Comparison of ENCODE assay signal across 10 cellular contexts in the genomic region with DNA sequence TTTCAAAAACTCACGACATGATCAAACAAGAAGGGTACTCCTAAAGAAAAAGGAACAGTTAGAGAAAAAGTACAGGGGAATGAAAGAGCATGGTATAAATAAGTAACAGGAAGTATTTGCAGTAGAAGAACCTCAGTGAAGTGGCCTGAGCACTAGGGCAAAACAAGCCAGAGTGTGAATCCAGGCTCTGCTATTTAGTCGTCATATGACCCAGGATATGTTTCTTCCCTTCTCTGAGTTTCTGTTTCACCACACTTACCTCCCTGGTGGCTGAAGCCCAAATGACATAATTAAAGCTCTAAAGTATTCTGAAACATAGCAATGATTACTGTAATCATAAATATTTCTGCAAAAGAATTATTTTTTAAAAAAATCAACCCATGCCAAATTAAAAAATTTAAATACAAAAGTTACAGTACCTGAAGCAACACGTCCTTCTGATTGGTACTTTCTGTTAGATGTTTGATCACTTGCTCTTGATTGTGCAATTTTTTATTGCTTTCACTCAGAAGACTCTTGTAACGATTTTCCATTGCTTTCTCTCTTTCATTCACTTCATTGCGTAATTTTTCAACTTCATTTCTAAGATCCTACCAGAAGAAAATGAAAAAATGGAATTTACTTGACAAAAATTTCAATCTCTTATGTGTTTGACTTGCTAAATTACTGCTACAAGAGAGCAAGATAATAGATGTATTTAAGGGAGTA.
DNase-seq lines count a peak whose midpoint lies in the region; ATAC-seq, FAIRE-seq and TF ChIP-seq lines count a peak whose summit lies in the region.
"Had no signal": no experiment of that assay in that cellular context is flagged by ENCODE, and none has a peak within 500 bp of the region (broad histone marks: within the 10 kb centered on the region; RNA-seq: fewer than 3 reads in every experiment).

No MANE protein-coding gene starts in this region.

- H3K4me1 ChIP-seq in subcutaneous abdominal adipose tissue (ENCODE audit: control insufficient read depth in 5 of 5, insufficient read depth in 5 of 5, low read length in 5 of 5): peaks cover 0 to 14% (median 10%) of the 10 kb centered on the region in 5 donors

- TF ChIP-seq CTCF in activated CD8-positive, alpha-beta T cell treated with anti-CD3 and anti-CD28 coated beads for 36 hours (IDR thresholded peaks at IDR 0.05): no peak

- H3K27me3 ChIP-seq in subcutaneous abdominal adipose tissue (ENCODE audit: control insufficient read depth in 5 of 5, insufficient read depth in 4 of 5, low read length in 5 of 5): no peaks in the 10 kb centered on the region
- H3K27me3 ChIP-seq: cardiac muscle cell had no signal

- peaks cover 57% of the 10 kb centered on the region for H3K36me3 Mint-ChIP-seq in activated CD8-positive, alpha-beta T cell treated with anti-CD3 and anti-CD28 coated beads, Interleukin-2, amount 10 ng/mL, durations not matched to agents 7 days and 5 days (ENCODE audit: low read depth)
- peaks cover 51% of the 10 kb centered on the region for H3K36me3 Mint-ChIP-seq in activated CD8-positive, alpha-beta T cell treated with anti-CD3 and anti-CD28 coated beads for 36 hours (ENCODE audit: low read depth)
- peaks cover 42% of the 10 kb centered on the region for H3K36me3 Mint-ChIP-seq in T-helper 2 cell treated with Interferon-gamma antibody and Interleukin-4, amounts not matched to agents 5 μg/mL and 100 μg/mL, for 36 hours (ENCODE audit: low read depth)

- peak overlapping the region; percentile 69 for H3K27ac ChIP-seq in subcutaneous abdominal adipose tissue (ENCODE audit: low read depth, low read length)
- H3K27ac ChIP-seq: cardiac muscle cell had no signal

- no peak overlapping the region for H3K4me3 Mint-ChIP-seq in activated CD8-positive, alpha-beta T cell treated with anti-CD3 and anti-CD28 coated beads, Interleukin-2, amount 10 ng/mL, durations not matched to agents 7 days and 5 days
- no peak overlapping the region for H3K4me3 Mint-ChIP-seq in activated CD8-positive, alpha-beta T cell treated with anti-CD3 and anti-CD28 coated beads for 36 hours
- H3K4me3 Mint-ChIP-seq in T-helper 2 cell treated with Interferon-gamma antibody and Interleukin-4, amounts not matched to agents 5 μg/mL and 100 μg/mL, for 36 hours: no peak overlapping the region

- no peaks in the 10 kb centered on the region for H3K9me3 ChIP-seq in subcutaneous abdominal adipose tissue (ENCODE audit: control insufficient read depth in 5 of 5, low read length in 5 of 5)

- H3K4me1 Mint-ChIP-seq in activated CD8-positive, alpha-beta T cell treated with anti-CD3 and anti-CD28 coated beads, Interleukin-2, amount 10 ng/mL, durations not matched to agents 7 days and 5 days (ENCODE audit: low read depth): peaks cover 7% of the 10 kb centered on the region
- peaks cover 2% of the 10 kb centered on the region for H3K4me1 Mint-ChIP-seq in activated CD8-positive, alpha-beta T cell treated with anti-CD3 and anti-CD28 coated beads for 36 hours (ENCODE audit: low read depth)
- H3K4me1 Mint-ChIP-seq in T-helper 2 cell treated with Interferon-gamma antibody and Interleukin-4, amounts not matched to agents 5 μg/mL and 100 μg/mL, for 36 hours (ENCODE audit: low read depth): peaks cover 3% of the 10 kb centered on the region

- CTCF ChIA-PET in activated CD8-positive, alpha-beta T cell treated with anti-CD3 and anti-CD28 coated beads, Interleukin-2, amount 10 ng/mL, durations not matched to agents 7 days and 5 days (lab: Charles Lee): interaction anchor here (1.6 kb wide), 1 partner anchor 15 kb away, joined by 3 read pairs; no protein-coding TSS in a partner anchor
- CTCF ChIA-PET in activated CD8-positive, alpha-beta T cell treated with anti-CD3 and anti-CD28 coated beads for 36 hours (lab: Charles Lee): no interaction called here

- POLR2A ChIA-PET in activated CD8-positive, alpha-beta T cell treated with anti-CD3 and anti-CD28 coated beads, Interleukin-2, amount 10 ng/mL, durations not matched to agents 7 days and 5 days (lab: Charles Lee): no interaction called here
- POLR2A ChIA-PET in activated CD8-positive, alpha-beta T cell treated with anti-CD3 and anti-CD28 coated beads for 36 hours (lab: Charles Lee): no interaction called here

- no peak overlapping the region for H3K4me3 ChIP-seq in subcutaneous abdominal adipose tissue (ENCODE audit: low read depth in 1 of 5, low read length in 5 of 5)
- H3K4me3 ChIP-seq: cardiac muscle cell had no signal

- no peak overlapping the region for H3K9ac ChIP-seq in subcutaneous abdominal adipose tissue (ENCODE audit: low read length in 5 of 5)

- no peak for ATAC-seq in activated CD8-positive, alpha-beta T cell treated with anti-CD3 and anti-CD28 coated beads, Interleukin-2, amount 10 ng/mL, durations not matched to agents 7 days and 5 days
- ATAC-seq in activated CD8-positive, alpha-beta T cell treated with anti-CD3 and anti-CD28 coated beads for 36 hours: no peak
- peak; percentile 97 for ATAC-seq in HG03060 (IDR thresholded peaks at IDR 0.05; ENCODE audit: low read depth, unreplicated experiment)

- H3K36me3 ChIP-seq in subcutaneous abdominal adipose tissue (ENCODE audit: control insufficient read depth in 5 of 5, insufficient read depth in 5 of 5, low read length in 5 of 5): peaks cover 6 to 23% (median 18%) of the 10 kb centered on the region in 5 donors
- H3K36me3 ChIP-seq: cardiac muscle cell had no signal

- H3K9me3 Mint-ChIP-seq in activated CD8-positive, alpha-beta T cell treated with anti-CD3 and anti-CD28 coated beads, Interleukin-2, amount 10 ng/mL, durations not matched to agents 7 days and 5 days (ENCODE audit: insufficient read depth): peaks cover 4% of the 10 kb centered on the region
- H3K9me3 Mint-ChIP-seq in activated CD8-positive, alpha-beta T cell treated with anti-CD3 and anti-CD28 coated beads for 36 hours: no peaks in the 10 kb centered on the region
- H3K9me3 Mint-ChIP-seq in T-helper 2 cell treated with Interferon-gamma antibody and Interleukin-4, amounts not matched to agents 5 μg/mL and 100 μg/mL, for 36 hours: peaks cover 5% of the 10 kb centered on the region

- intact Hi-C loops in activated CD8-positive, alpha-beta T cell treated with anti-CD3 and anti-CD28 coated beads for 36 hours (cut with micrococcal nuclease): no loop called here

- peak overlapping the region; percentile 26 for H3K27ac Mint-ChIP-seq in activated CD8-positive, alpha-beta T cell treated with anti-CD3 and anti-CD28 coated beads, Interleukin-2, amount 10 ng/mL, durations not matched to agents 7 days and 5 days
- no peak overlapping the region for H3K27ac Mint-ChIP-seq in activated CD8-positive, alpha-beta T cell treated with anti-CD3 and anti-CD28 coated beads for 36 hours
- peak overlapping the region; percentile 40 for H3K27ac Mint-ChIP-seq in T-helper 2 cell treated with Interferon-gamma antibody and Interleukin-4, amounts not matched to agents 5 μg/mL and 100 μg/mL, for 36 hours

- H3K27me3 Mint-ChIP-seq in activated CD8-positive, alpha-beta T cell treated with anti-CD3 and anti-CD28 coated beads, Interleukin-2, amount 10 ng/mL, durations not matched to agents 7 days and 5 days (ENCODE audit: low read depth): no peaks in the 10 kb centered on the region
- no peaks in the 10 kb centered on the region for H3K27me3 Mint-ChIP-seq in activated CD8-positive, alpha-beta T cell treated with anti-CD3 and anti-CD28 coated beads for 36 hours
- no peaks in the 10 kb centered on the region for H3K27me3 Mint-ChIP-seq in T-helper 2 cell treated with Interferon-gamma antibody and Interleukin-4, amounts not matched to agents 5 μg/mL and 100 μg/mL, for 36 hours (ENCODE audit: low read depth)

- FAIRE-seq in urothelium cell line (lab: Jason Lieb, UNC): no peak

- DNase-seq in activated CD8-positive, alpha-beta T cell treated with anti-CD3 and anti-CD28 coated beads, Interleukin-2, amount 10 ng/mL, durations not matched to agents 7 days and 5 days: no peak
- no peak for DNase-seq in activated CD8-positive, alpha-beta T cell treated with anti-CD3 and anti-CD28 coated beads for 36 hours
- no peak for DNase-seq in T-helper 2 cell treated with Interferon-gamma antibody and Interleukin-4, amounts not matched to agents 5 μg/mL and 100 μg/mL, for 36 hours (ENCODE audit: low spot score)
- DNase-seq in activated naive CD4-positive, alpha-beta T cell treated with Interleukin-2 at 50 U/mL for 16 hours: no peak
- no peak for DNase-seq in urothelium cell line (ENCODE audit: low spot score)
- no peak for DNase-seq in NCI-H1048 (lab: John Stamatoyannopoulos, UW)
- DNase-seq: posterior cingulate gyrus had no signal
